1 cellular context compared by ENCODE assay signal in the genomic region with DNA sequence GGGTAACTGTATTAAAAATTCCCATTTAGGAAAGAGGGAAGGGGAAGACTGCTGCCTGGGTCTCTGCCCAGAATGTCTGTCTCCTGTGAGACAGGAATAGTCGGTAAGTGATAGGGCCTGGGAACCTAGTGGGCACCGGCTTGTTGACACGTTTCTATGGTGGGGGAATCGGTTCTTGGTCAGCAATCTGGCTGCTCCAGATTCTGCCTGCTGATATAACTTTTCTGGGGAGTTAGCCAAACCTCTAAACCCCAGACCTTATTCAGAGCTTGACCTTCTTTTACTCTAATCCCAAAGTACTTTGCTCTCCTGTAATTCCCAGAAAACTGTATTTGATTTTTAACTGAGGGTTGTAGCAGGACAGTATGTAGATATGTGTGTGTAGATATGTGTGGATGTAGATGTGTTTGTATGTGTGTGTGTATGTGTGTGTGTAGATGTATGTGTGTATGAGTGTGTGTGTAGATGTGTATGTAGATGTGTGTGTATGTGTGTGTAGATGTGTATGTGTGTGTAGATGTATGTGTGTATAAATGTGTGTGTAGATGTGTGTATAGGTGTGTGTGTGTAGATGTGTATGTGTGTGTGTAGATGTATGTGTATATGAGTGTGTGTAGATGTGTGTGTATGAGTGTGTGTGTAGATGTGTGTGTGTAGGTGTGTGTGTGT.
TF ChIP-seq lines count a peak whose summit lies in the region.

No MANE protein-coding gene starts in this region.

TF ChIP-seq in H1, 55 proteins besides CTCF, POLR2A, EP300 and RAD21 (continued from another document):
- TF ChIP-seq, protein P1, sequence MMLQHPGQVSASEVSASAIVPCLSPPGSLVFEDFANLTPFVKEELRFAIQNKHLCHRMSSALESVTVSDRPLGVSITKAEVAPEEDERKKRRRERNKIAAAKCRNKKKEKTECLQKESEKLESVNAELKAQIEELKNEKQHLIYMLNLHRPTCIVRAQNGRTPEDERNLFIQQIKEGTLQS (IDR thresholded peaks at IDR 0.05; ENCODE audit: insufficient read depth, low read depth, low read length): no peak
- TF ChIP-seq ZNF274 (IDR thresholded peaks at IDR 0.05; ENCODE audit: borderline replicate concordance, extremely low read depth, low read length): no peak
